ENCODE assay signal across 5 cellular contexts in genomic region chrY:8466813-8467212, GRCh38.
"Had no signal": no experiment of that assay in that cellular context is flagged by ENCODE, and none has a peak within 500 bp of the region (broad histone marks: within the 10 kb centered on the region; RNA-seq: fewer than 3 reads in every experiment).

No MANE protein-coding gene starts in this region.

- H3K9me3 Mint-ChIP-seq: IgD-negative memory B cell had no signal

- H3K27ac Mint-ChIP-seq: IgD-negative memory B cell had no signal

- H3K4me1 Mint-ChIP-seq: IgD-negative memory B cell had no signal

- H3K4me3 Mint-ChIP-seq: IgD-negative memory B cell had no signal

- DNase-seq: IMR-90, KBM-7 had no signal

- H3K27me3 Mint-ChIP-seq: IgD-negative memory B cell had no signal

- ATAC-seq: HepG2, K562 had no signal

- H3K36me3 Mint-ChIP-seq: IgD-negative memory B cell had no signal
